In the genomic region with DNA sequence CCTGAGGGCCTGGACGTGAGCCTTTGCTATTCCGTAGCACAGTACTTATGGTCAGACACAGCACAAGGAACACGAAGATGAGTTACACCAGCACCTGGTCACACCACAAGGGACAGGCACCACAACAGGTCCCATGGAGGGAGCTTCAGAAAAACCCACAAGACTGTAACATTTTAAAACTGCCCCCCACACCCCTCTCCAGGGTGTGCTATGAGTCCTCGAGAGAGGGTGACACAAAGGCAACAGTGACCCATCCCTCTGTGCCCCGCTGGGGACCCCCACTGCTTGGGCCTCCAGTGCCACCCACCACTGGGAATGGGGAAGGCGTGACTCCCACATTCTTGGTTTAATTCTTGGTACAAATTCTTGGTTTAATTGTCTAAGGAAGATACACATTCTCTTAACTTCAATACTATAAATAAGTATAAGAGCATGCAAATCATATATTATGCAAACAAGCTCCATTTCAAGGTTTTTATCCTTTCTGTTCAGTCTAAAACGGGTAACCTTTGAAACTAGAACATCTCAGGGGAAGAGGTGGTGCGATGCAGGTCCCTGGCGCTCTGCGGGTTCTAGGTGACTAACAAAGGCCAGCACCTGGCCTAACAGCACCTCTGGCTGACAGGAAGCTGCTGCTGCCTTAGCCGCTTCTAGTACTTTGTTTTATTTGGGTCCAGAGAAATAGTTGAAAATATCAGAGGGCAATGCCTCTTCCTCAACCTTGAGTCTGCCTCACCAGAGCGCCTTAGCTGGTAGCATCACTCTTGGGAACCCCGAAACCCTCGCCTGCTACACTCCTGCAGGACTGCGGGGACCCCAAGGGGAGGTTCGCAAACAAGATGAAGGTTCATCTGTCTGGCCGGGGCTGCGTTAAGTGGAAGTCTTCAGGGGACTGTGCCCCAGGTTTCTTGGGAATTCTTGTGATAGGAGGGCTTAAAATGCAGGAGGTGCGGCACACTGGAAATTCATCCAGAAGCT, we compare ENCODE assay signal across 11 cellular contexts. TPM values are rescaled to one million over a fixed set of nuclear protein-coding genes. Genes with fewer than 3 reads are reported as not detected.
DNase-seq lines count a peak whose midpoint lies in the region; ATAC-seq, FAIRE-seq and TF ChIP-seq lines count a peak whose summit lies in the region.
"Had no signal": no experiment of that assay in that cellular context is flagged by ENCODE, and none has a peak within 500 bp of the region (broad histone marks: within the 10 kb centered on the region; RNA-seq: fewer than 3 reads in every experiment).

No MANE protein-coding gene starts in this region.

- H3K27ac ChIP-seq in GM12878 (ENCODE audit: control insufficient read depth, insufficient read depth) (peak overlapping the region; percentile 70), gastroesophageal sphincter (no peak overlapping the region)
- H3K27ac ChIP-seq: suprapubic skin had no signal

- ATAC-seq in GM18505 (IDR thresholded peaks at IDR 0.05; ENCODE audit: unreplicated experiment) (peak; percentile 60), GM19467 (IDR thresholded peaks at IDR 0.05; ENCODE audit: unreplicated experiment) (peak; percentile 67), HG03045 (IDR thresholded peaks at IDR 0.05; ENCODE audit: unreplicated experiment) (peak; percentile 63), GM12878 (peak; percentile 85), gastroesophageal sphincter (no peak)
- ATAC-seq: activated naive CD4-positive, alpha-beta T cell treated with anti-CD3 and anti-CD28 coated beads, Interleukin-2, amount 50 U/mL, for 72 hours had no signal

- RAD21 ChIA-PET in GM12878 (lab: Charles Lee; ENCODE audit: unreplicated experiment) = interaction anchor here (0.6 to 1.9 kb wide), 9 partner anchors 17 to 284 kb away, joined by 3 to 8 read pairs (median 3); no protein-coding TSS in a partner anchor

- peak; percentile 59 for DNase-seq in GM12878 (ENCODE audit: low read depth, low spot score)
- DNase-seq in iPS-NIHi7 (ENCODE audit: extremely low spot score) = no peak
- DNase-seq in D341Med (ENCODE audit: low spot score) = no peak
- no peak for DNase-seq in DMS53 (lab: John Stamatoyannopoulos, UW)
- DNase-seq: effector memory CD4-positive, alpha-beta T cell had no signal

- no peak overlapping the region for H2AFZ ChIP-seq in GM12878 (ENCODE audit: control insufficient read depth, low read depth, low read length)

- no peaks in the 10 kb centered on the region for H3K27me3 ChIP-seq in GM12878 (replicated peaks in 1 of 2; ENCODE audit: control insufficient read depth in 2 of 2, insufficient read depth in 2 of 2, low read length in 1 of 2)
- no peaks in the 10 kb centered on the region for H3K27me3 ChIP-seq in gastroesophageal sphincter
- H3K27me3 ChIP-seq: suprapubic skin had no signal

- BruUV-seq in GM12878 (replicated peaks; lab: Mats Ljungman, UMichigan) = no TSS peak

- POLR2A ChIA-PET in GM12878 (lab: Charles Lee) = interaction anchor here (1.3 kb wide), 1 partner anchor 96 kb away, joined by 10 read pairs; no protein-coding TSS in a partner anchor

- FAIRE-seq in GM12878 (lab: Jason Lieb, UNC) = peak; percentile 87

- TF ChIP-seq POLR2A in GM18505 (IDR thresholded peaks at IDR 0.05; ENCODE audit: borderline replicate concordance, extremely low read depth, insufficient read depth, insufficient read length) = peak; percentile 32
- TF ChIP-seq POLR2A in GM12878 (IDR thresholded peaks at IDR 0.05; ENCODE audit: low read depth, low read length) = peak; percentile 53; the same call in 1 of the 2 replicates
- no peak for TF ChIP-seq POLR2A in gastroesophageal sphincter (IDR thresholded peaks at IDR 0.05)

- 18% methylated on average over 19 of the region's 19 CpGs for WGBS in GM12878 (ENCODE audit: insufficient coverage, insufficient replicate concordance, low lambda C conversion rate, missing lambda C conversion rate)
- 89 to 95% methylated on average over 7 to 8 of the region's 19 CpGs for WGBS in gastroesophageal sphincter (ENCODE audit: low coverage in 1 of 2), 2 donors

- H3K4me2 ChIP-seq in GM12878 (ENCODE audit: control insufficient read depth, insufficient read depth) = peak overlapping the region; percentile 60

- no peak for TF ChIP-seq EP300 in GM12878 (IDR thresholded peaks at IDR 0.05; ENCODE audit: borderline replicate concordance in 1 of 2, control insufficient read depth in 1 of 2, low read depth in 2 of 2, low read length in 2 of 2)
- TF ChIP-seq EP300 in gastroesophageal sphincter (IDR thresholded peaks at IDR 0.05) = no peak

- H3K9ac ChIP-seq in GM12878 (ENCODE audit: control insufficient read depth, insufficient read depth, low read length) = peak overlapping the region; percentile 40; the same call in 1 of the 2 replicates

- TF ChIP-seq RAD21 in GM12878 (IDR thresholded peaks at IDR 0.05; ENCODE audit: insufficient read depth, low read depth, low read length) = no peak

- CTCF ChIA-PET in GM12878 (lab: Yijun Ruan, JAX) = interaction anchor here (0.9 to 1.8 kb wide), 7 partner anchors 8 to 312 kb away, joined by 3 to 13 read pairs (median 4); no protein-coding TSS in a partner anchor

- TF ChIP-seq CTCF in GM12878 (IDR thresholded peaks at IDR 0.05 in 2 of 3, conservative IDR thresholded peaks at IDR 0.05 in 1 of 3; ENCODE audit: control insufficient read depth in 2 of 3, extremely low read depth in 1 of 3, insufficient read depth in 1 of 3, low read depth in 3 of 3, low read length in 3 of 3) = no peak
- no peak for TF ChIP-seq CTCF in gastroesophageal sphincter (IDR thresholded peaks at IDR 0.05)

- no peaks in the 10 kb centered on the region for H4K20me1 ChIP-seq in GM12878 (ENCODE audit: control insufficient read depth, insufficient read depth)

- H3K9me3 ChIP-seq in GM12878 (replicated peaks; ENCODE audit: control insufficient read depth, insufficient read depth, low read length) (no peaks in the 10 kb centered on the region), gastroesophageal sphincter (no peaks in the 10 kb centered on the region)
- H3K9me3 ChIP-seq: suprapubic skin had no signal

- no peak overlapping the region for H3K4me3 ChIP-seq in GM12878
- H3K4me3 ChIP-seq in gastroesophageal sphincter = no peak overlapping the region
- H3K4me3 ChIP-seq: suprapubic skin had no signal

- H3K36me3 ChIP-seq in GM12878 (ENCODE audit: control insufficient read depth in 2 of 2, insufficient read depth in 2 of 2, low read length in 1 of 2) (peaks cover 18 to 23% of the 10 kb centered on the region in 2 experiments), gastroesophageal sphincter (peaks cover 0 to 71% of the 10 kb centered on the region in 2 donors)

- H3K79me2 ChIP-seq in GM12878 (ENCODE audit: control insufficient read depth, insufficient read depth, low read length) = no peaks in the 10 kb centered on the region

- intact Hi-C loops in GM12878 (cut with micrococcal nuclease; ENCODE audit: unreplicated experiment) = no loop called here

- H3K4me1 ChIP-seq in GM12878 (ENCODE audit: control insufficient read depth, insufficient read depth, low read length) (peaks cover 40% of the 10 kb centered on the region), gastroesophageal sphincter (no peaks in the 10 kb centered on the region)
- H3K4me1 ChIP-seq: suprapubic skin had no signal

- in situ Hi-C loops in GM12878 (cut with MboI) = no loop called here

- SMC1A ChIA-PET in GM12878 (lab: Charles Lee; ENCODE audit: uncharacterized antibody, unreplicated experiment) = interaction anchor here (0.7 to 1.8 kb wide), 9 partner anchors 8 to 284 kb away, joined by 3 to 8 read pairs (median 4); no protein-coding TSS in a partner anchor

TF ChIP-seq in GM12878, 131 proteins besides CTCF, POLR2A, EP300 and RAD21 (continues in another document):
- TF ChIP-seq NR2F1 (conservative IDR thresholded peaks at IDR 0.05) (no peak), MEF2B (IDR thresholded peaks at IDR 0.05; ENCODE audit: partially characterized antibody, poor library complexity, severe bottlenecking) (peak; percentile 81), SMC3 (IDR thresholded peaks at IDR 0.05; ENCODE audit: borderline replicate concordance, low read length) (no peak), HDGF (IDR thresholded peaks at IDR 0.05) (no peak)
- TF ChIP-seq, protein P1, sequence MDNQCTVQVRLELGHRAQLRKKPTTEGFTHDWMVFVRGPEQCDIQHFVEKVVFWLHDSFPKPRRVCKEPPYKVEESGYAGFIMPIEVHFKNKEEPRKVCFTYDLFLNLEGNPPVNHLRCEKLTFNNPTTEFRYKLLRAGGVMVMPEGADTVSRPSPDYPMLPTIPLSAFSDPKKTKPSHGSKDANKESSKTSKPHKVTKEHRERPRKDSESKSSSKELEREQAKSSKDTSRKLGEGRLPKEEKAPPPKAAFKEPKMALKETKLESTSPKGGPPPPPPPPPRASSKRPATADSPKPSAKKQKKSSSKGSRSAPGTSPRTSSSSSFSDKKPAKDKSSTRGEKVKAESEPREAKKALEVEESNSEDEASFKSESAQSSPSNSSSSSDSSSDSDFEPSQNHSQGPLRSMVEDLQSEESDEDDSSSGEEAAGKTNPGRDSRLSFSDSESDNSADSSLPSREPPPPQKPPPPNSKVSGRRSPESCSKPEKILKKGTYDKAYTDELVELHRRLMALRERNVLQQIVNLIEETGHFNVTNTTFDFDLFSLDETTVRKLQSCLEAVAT (IDR thresholded peaks at IDR 0.05) = no peak
- TF ChIP-seq, protein P2, sequence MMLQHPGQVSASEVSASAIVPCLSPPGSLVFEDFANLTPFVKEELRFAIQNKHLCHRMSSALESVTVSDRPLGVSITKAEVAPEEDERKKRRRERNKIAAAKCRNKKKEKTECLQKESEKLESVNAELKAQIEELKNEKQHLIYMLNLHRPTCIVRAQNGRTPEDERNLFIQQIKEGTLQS (IDR thresholded peaks at IDR 0.05; ENCODE audit: borderline replicate concordance, extremely low read depth, low read depth, low read length) = no peak

RNA-seq across cellular contexts. Expression of a gene that starts 45.7 kb away (rescaled TPM):
- total RNA-seq in GM12878 (2013; cell fraction: nucleolus; rRNA removed) = 44.8 and 48.4 TPM in 2 replicates
- 9.8 and 10.5 TPM in 2 replicates for total RNA-seq in GM12878 (2014; rRNA removed)
- total RNA-seq in GM12878 (2014; rRNA removed; fragmentation: Illumina TruSeq; extraction: Trizol) = 6.3 and 6.8 TPM in 2 replicates
- total RNA-seq in GM12878 (2021) = 10.8 and 16.0 TPM in 2 replicates
- 7.0 TPM for polyA plus RNA-seq in GM12878 (2011; ENCODE audit: low read depth)
- 6.1 and 12.5 TPM in 2 replicates for polyA plus RNA-seq in GM12878 (2011; rRNA removed)
- 11.1 and 15.7 TPM in 2 replicates for polyA plus RNA-seq in GM12878 (2011; cell fraction: cytosol; rRNA removed)
- 107 and 122 TPM in 2 replicates for polyA plus RNA-seq in GM12878 (2011; cell fraction: nucleus; rRNA removed)
- polyA plus RNA-seq in GM12878 (2012) = 10.3 and 10.7 TPM in 2 replicates
- 6.0 and 9.0 TPM in 2 replicates for polyA plus RNA-seq in GM12878 (2014; fragmentation: Illumina TruSeq; extraction: Trizol)
- 1 to 10 TPM; 2.2 to 2.8 TPM for polyA plus RNA-seq in GM12878 (2014; fragmentation: Nextera tagmentation; extraction: Ambion mirVana)
- polyA plus RNA-seq in GM12878 (2014; rRNA removed) = 12.4 and 16.2 TPM in 2 replicates
- polyA plus RNA-seq in GM12878 (2016; fragmentation: Nextera tagmentation; extraction: Ambion mirVana) = 1 to 10 TPM; 7.2 to 8.2 TPM
- 17.7 and 31.5 TPM in 2 replicates for polyA minus RNA-seq in GM12878 (2011; rRNA and poly(A)+ RNA removed)
- polyA minus RNA-seq in GM12878 (2011; cell fraction: cytosol; rRNA and poly(A)+ RNA removed) = 4.0 and 8.4 TPM in 2 replicates
- polyA minus RNA-seq in GM12878 (2011; cell fraction: nucleus; rRNA and poly(A)+ RNA removed) = 19.6 and 32.8 TPM in 2 replicates
- 1 to 10 TPM; 2.9 to 8.2 (median 7.2) TPM for total RNA-seq in gastroesophageal sphincter

Comparison
In these comparisons a context has a peak if more than half of its experiments do, and no peak if none do; other contexts are left out.
1. POLR2A ChIP-seq: peak in GM18505 (single experiment) and GM12878 (single experiment); none in gastroesophageal sphincter (0 of 2).